ENCODE assay signal across 21 cellular contexts in the genomic region with DNA sequence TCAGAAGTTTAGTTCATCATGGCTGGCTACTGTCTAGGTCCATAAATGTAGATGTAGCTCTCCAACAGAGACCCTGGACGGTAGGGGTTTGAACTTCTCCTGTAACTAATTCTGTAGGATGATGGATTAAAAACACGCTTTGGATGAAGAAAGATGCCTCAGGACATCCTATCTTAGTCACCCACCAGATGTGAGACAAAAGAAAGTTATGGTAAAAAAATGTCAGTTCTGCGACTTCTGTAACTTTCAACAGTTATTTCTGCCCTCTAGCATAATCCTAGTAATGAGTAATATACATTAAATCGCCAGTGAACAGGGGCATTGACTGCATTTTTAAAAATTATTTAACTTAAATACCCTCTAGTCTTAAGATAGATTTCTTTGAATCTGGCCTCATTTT.
"Had no signal": no experiment of that assay in that cellular context is flagged by ENCODE, and none has a peak within 500 bp of the region (broad histone marks: within the 10 kb centered on the region; RNA-seq: fewer than 3 reads in every experiment).

No MANE protein-coding gene starts in this region.

- H3K27ac ChIP-seq: breast epithelium, RWPE1, SJSA1 had no signal

- H3K36me3 ChIP-seq: breast epithelium, SJSA1 had no signal

- H3K9me3 ChIP-seq: breast epithelium had no signal

- H3K4me3 ChIP-seq: breast epithelium, SJSA1 had no signal

- H3K27me3 ChIP-seq: breast epithelium, SJSA1 had no signal

- DNase-seq: activated CD4-positive, alpha-beta T cell treated with anti-CD3 and anti-CD28 coated beads for 4 hours; activated CD4-positive, alpha-beta T cell treated with anti-CD3 and anti-CD28 coated beads, Interleukin-2, amount 50 U/mL, for 4 hours; activated CD8-positive, alpha-beta memory T cell treated with anti-CD3 and anti-CD28 coated beads, Interleukin-2, amount 50 U/mL, for 48 hours; activated CD8-positive, alpha-beta T cell treated with anti-CD3 and anti-CD28 coated beads, Interleukin-2, amount 10 ng/mL, durations not matched to agents 7 days and 5 days; activated naive CD4-positive, alpha-beta T cell treated with anti-CD3 and anti-CD28 coated beads, Interleukin-2, amount 50 U/mL, for 16 hours; activated naive CD8-positive, alpha-beta T cell treated with anti-CD3 and anti-CD28 coated beads, Interleukin-2, amount 10 ng/mL, durations not matched to agents 7 days and 5 days; activated T-cell treated with anti-CD3 and anti-CD28 coated beads, Interleukin-2, amount 50 U/mL, for 1 hour; aorta; caudate nucleus; MM.1S; NCI-H1105 treated with DMSO at 0.1 percent for 48 hours; NCI-H1436 treated with DMSO at 0.1 percent for 48 hours; NCI-H187; NCI-H2081; NCI-H510A treated with DMSO at 0.1 percent for 48 hours; SHP77 had no signal

- ATAC-seq: activated CD4-positive, CD25-positive, alpha-beta regulatory T cell treated with anti-CD3 and anti-CD28 coated beads, Interleukin-2, amount 50 U/mL, for 24 hours; activated CD8-positive, alpha-beta T cell treated with anti-CD3 and anti-CD28 coated beads, Interleukin-2, amount 10 ng/mL, durations not matched to agents 7 days and 5 days; Panc1 had no signal

- H3K4me1 ChIP-seq: breast epithelium, SJSA1 had no signal
